In the genomic region with DNA sequence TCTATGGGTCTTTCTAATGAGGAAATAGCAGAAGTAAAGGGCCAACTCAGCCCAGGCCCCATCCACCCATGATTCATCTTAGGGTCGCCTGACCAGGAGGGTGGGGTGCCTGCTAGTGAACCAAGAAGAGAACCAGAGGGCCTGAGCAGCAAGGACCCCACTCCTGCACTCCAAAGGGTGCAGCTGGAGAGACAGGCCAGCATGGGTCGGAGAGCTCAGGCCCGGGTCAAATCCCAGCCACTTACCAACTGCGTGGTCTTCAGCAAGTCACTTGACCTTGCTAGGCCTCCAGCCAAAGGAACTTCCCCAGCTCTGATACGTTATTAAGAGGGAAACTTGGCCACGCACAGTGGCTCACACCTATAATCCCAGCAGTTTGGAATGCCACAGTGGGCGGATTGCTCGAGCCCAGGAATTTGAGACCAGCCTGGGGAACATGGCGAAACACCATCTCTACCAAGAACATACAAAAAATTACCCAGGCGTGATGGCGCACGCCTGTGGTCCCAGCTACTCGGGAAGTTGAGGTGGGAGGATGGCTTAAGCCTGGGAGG, we compare ENCODE assay signal across 24 cellular contexts. TPM values are rescaled to one million over a fixed set of nuclear protein-coding genes. Genes with fewer than 3 reads are reported as not detected.
DNase-seq lines count a peak whose midpoint lies in the region; ATAC-seq and TF ChIP-seq lines count a peak whose summit lies in the region.
"Had no signal": no experiment of that assay in that cellular context is flagged by ENCODE, and none has a peak within 500 bp of the region (broad histone marks: within the 10 kb centered on the region; RNA-seq: fewer than 3 reads in every experiment).

No MANE protein-coding gene starts in this region.

- WGBS in adrenal gland, 4 donors, result 61 to 74% (median 67%) methylated on average over 9 to 13 of the region's 13 CpGs
- WGBS in sigmoid colon, 2 donors, result 88 to 89% methylated on average over 13 of the region's 13 CpGs

- H3K27me3 ChIP-seq in adrenal gland (no peaks in the 10 kb centered on the region), sigmoid colon (no peaks in the 10 kb centered on the region)
- H3K27me3 ChIP-seq: gastrocnemius medialis, MG63, tibial nerve had no signal

- TF ChIP-seq EP300 in Ishikawa (IDR thresholded peaks at IDR 0.05; ENCODE audit: borderline replicate concordance) (no peak), sigmoid colon (IDR thresholded peaks at IDR 0.05) (no peak)

- ATAC-seq in HG02642 (IDR thresholded peaks at IDR 0.05; ENCODE audit: poor library complexity, unreplicated experiment), result no peak
- no peak for ATAC-seq in HG03175 (IDR thresholded peaks at IDR 0.05; ENCODE audit: unreplicated experiment)
- no peak for ATAC-seq in HG03457 (IDR thresholded peaks at IDR 0.05; ENCODE audit: unreplicated experiment)
- ATAC-seq: gastrocnemius medialis; HCT116; natural killer cell; stimulated activated naive CD8-positive, alpha-beta T cell treated with anti-CD3 and anti-CD28 coated beads, Interleukin-15, amount 100 ng/mL, for 72 hours had no signal

- H3K36me3 ChIP-seq in adrenal gland (replicated peaks in 1 of 2), result peaks cover 0 to 50% of the 10 kb centered on the region in 2 donors
- H3K36me3 ChIP-seq in sigmoid colon, result peaks cover 36 to 67% (median 47%) of the 10 kb centered on the region in 4 donors

- H3K9me3 ChIP-seq in adrenal gland (replicated peaks in 1 of 3) (no peaks in the 10 kb centered on the region), sigmoid colon (no peaks in the 10 kb centered on the region)
- H3K9me3 ChIP-seq: gastrocnemius medialis, MG63, tibial nerve had no signal

- DNase-seq in adrenal gland (peak in 3 of 7 donors; percentile 59 to 80 (median 61)), glomerular visceral epithelial cell (ENCODE audit: extremely low spot score) (peak; percentile 65), sigmoid colon (peak; percentile 50)
- DNase-seq: activated CD4-positive, alpha-beta T cell treated with anti-CD3 and anti-CD28 coated beads, Interleukin-2, amount 10 ng/mL, durations not matched to agents 24 days and 14 days; activated CD8-positive, alpha-beta memory T cell treated with anti-CD3 and anti-CD28 coated beads, Interleukin-2, amount 50 U/mL, for 4 hours; activated effector memory CD4-positive, alpha-beta T cell treated with Interleukin-2 at 50 U/mL for 16 hours; erythroblast; gastrocnemius medialis; kidney glomerular epithelial cell; MG63; natural killer cell; NCI-H345; NCI-H82; stimulated activated CD4-positive, alpha-beta T cell treated with anti-CD3 and anti-CD28 coated beads, Interleukin-2, amount 100 ng/mL, for 48 hours; stimulated activated naive CD8-positive, alpha-beta T cell treated with anti-CD3 and anti-CD28 coated beads, Interleukin-15, amount 100 ng/mL, for 72 hours had no signal

- peaks cover 27 to 41% of the 10 kb centered on the region in 2 donors for H3K4me1 ChIP-seq in adrenal gland (replicated peaks in 1 of 2)
- H3K4me1 ChIP-seq in sigmoid colon, result peaks cover 0 to 23% (median 12%) of the 10 kb centered on the region in 4 donors

- H3K4me3 ChIP-seq in adrenal gland, result no peak overlapping the region
- no peak overlapping the region for H3K4me3 ChIP-seq in sigmoid colon
- H3K4me3 ChIP-seq: gastrocnemius medialis, MG63, skin epidermis, tibial nerve had no signal

- intact Hi-C loops in adrenal gland (cut with DNase I), result no loop called here
- intact Hi-C loops in sigmoid colon (cut with DNase I), result no loop called here

- TF ChIP-seq POLR2A in adrenal gland (IDR thresholded peaks at IDR 0.05) (no peak), sigmoid colon (IDR thresholded peaks at IDR 0.05) (no peak)

- H3K27ac ChIP-seq in adrenal gland (peak overlapping the region in 3 of 5 donors; percentile 79 to 81 (median 79)), sigmoid colon (no peak overlapping the region)
- H3K27ac ChIP-seq: gastrocnemius medialis, tibial nerve had no signal

- TF ChIP-seq CTCF in adrenal gland (IDR thresholded peaks at IDR 0.05), result no peak
- no peak for TF ChIP-seq CTCF in sigmoid colon (IDR thresholded peaks at IDR 0.05)

- TF ChIP-seq RAD21 in Ishikawa (IDR thresholded peaks at IDR 0.05; ENCODE audit: low read depth), result no peak

TF ChIP-seq in Ishikawa, 13 proteins besides CTCF, POLR2A, EP300 and RAD21:
- TF ChIP-seq TEAD4 (IDR thresholded peaks at IDR 0.05), result 0 out of 2 replicates have a peak, but pooled peaks have one; percentile 43
- TF ChIP-seq CREB1 (IDR thresholded peaks at IDR 0.05; ENCODE audit: low read depth), result no peak

RNA-seq across cellular contexts. Expression of gene BBLN, which starts 4.3 kb away (rescaled TPM):
- total RNA-seq in adrenal gland, result 1,000 to 10,000 TPM in 4 of 8 donors, 100 to 1,000 TPM in 4; 199 to 1,914 (median 666) TPM
- polyA plus RNA-seq in adrenal gland, result 100 to 1,000 TPM in 2 of 3 donors, 1 to 10 TPM in 1; 5.5 to 924 (median 522) TPM
- total RNA-seq in sigmoid colon, result 100 to 1,000 TPM; 158 to 273 (median 204) TPM
- 100 to 1,000 TPM; 111 to 123 (median 113) TPM for polyA plus RNA-seq in sigmoid colon

RNA-seq across cellular contexts. Expression of gene LCN2, which starts 15.2 kb away (rescaled TPM):
- 10 to 100 TPM in 1 of 8 donors, 1 to 10 TPM in 4, not detected in 3; 1.0 to 48.2 (median 1.2) TPM for total RNA-seq in adrenal gland
- polyA plus RNA-seq in adrenal gland, result 1 to 10 TPM in 2 of 3 donors, under 1 TPM in 1; 0.37 to 1.9 (median 1.7) TPM
- not detected for total RNA-seq in sigmoid colon
- polyA plus RNA-seq in sigmoid colon, result 1,000 to 10,000 TPM in 1 of 3 donors, 10 to 100 TPM in 1, 1 to 10 TPM in 1; 9.6 to 1,818 (median 79.8) TPM
- total RNA-seq: activated CD4-positive, alpha-beta T cell treated with anti-CD3 and anti-CD28 coated beads, Interleukin-2, amount 10 ng/mL, durations not matched to agents 24 days and 14 days; OCI-LY7; Right ventricle myocardium superior; tibial nerve had no signal

RNA-seq across cellular contexts. Expression of gene CIZ1, which starts 27.0 kb away (rescaled TPM):
- total RNA-seq in adrenal gland (100 to 1,000 TPM in 3 of 8 donors, 10 to 100 TPM in 5; 49.5 to 142 (median 88.2) TPM), sigmoid colon (100 to 1,000 TPM in 1 of 4 donors, 10 to 100 TPM in 3; 60.2 to 116 (median 68.5) TPM)
- polyA plus RNA-seq in adrenal gland (100 to 1,000 TPM in 1 of 3 donors, 10 to 100 TPM in 2; 63.0 to 134 (median 65.2) TPM), sigmoid colon (10 to 100 TPM; 25.7 to 58.3 (median 46.8) TPM)

RNA-seq across cellular contexts. Expression of gene PTGES2, which starts 36.9 kb away (rescaled TPM):
- total RNA-seq in adrenal gland (100 to 1,000 TPM in 4 of 8 donors, 10 to 100 TPM in 4; 82.5 to 147 (median 101) TPM), sigmoid colon (100 to 1,000 TPM in 2 of 4 donors, 10 to 100 TPM in 2; 60.0 to 119 (median 97.5) TPM)
- polyA plus RNA-seq in adrenal gland (100 to 1,000 TPM in 2 of 3 donors, 10 to 100 TPM in 1; 69.5 to 104 (median 101) TPM), sigmoid colon (10 to 100 TPM; 56.5 to 82.2 (median 66.1) TPM)

RNA-seq across cellular contexts. Expression of gene DNM1, which starts 38.8 kb away (rescaled TPM):
- 10 to 100 TPM in 6 of 8 donors, 1 to 10 TPM in 2; 2.4 to 14.7 (median 12.2) TPM for total RNA-seq in adrenal gland
- 10 to 100 TPM in 2 of 3 donors, 1 to 10 TPM in 1; 5.8 to 44.3 (median 17.5) TPM for polyA plus RNA-seq in adrenal gland
- 10 to 100 TPM in 2 of 4 donors, 1 to 10 TPM in 2; 7.7 to 40.2 (median 12.9) TPM for total RNA-seq in sigmoid colon
- 1 to 10 TPM in 2 of 3 donors, under 1 TPM in 1; 0.46 to 9.3 (median 1.2) TPM for polyA plus RNA-seq in sigmoid colon

Comparison
In these comparisons a context has a peak if more than half of its experiments do, and no peak if none do; other contexts are left out.
1. H3K27ac ChIP-seq: peak in adrenal gland (3 of 5); none in sigmoid colon (0 of 4).